ENCODE assay signal across 10 cellular contexts in genomic region chr3:42525736-42526345, GRCh38.
"Had no signal": no experiment of that assay in that cellular context is flagged by ENCODE, and none has a peak within 500 bp of the region (broad histone marks: within the 10 kb centered on the region; RNA-seq: fewer than 3 reads in every experiment).

No MANE protein-coding gene starts in this region.

- ATAC-seq: psoas muscle, sciatic nerve had no signal

- H3K4me1 ChIP-seq: psoas muscle had no signal

- DNase-seq: activated CD4-positive, CD25-positive, alpha-beta regulatory T cell treated with anti-CD3 and anti-CD28 coated beads, Interleukin-2, amount 50 U/mL, for 72 hours; aorta; cerebellar nuclear complex; foreskin fibroblast; immature natural killer cell; nephron progenitor cell; psoas muscle; T1000 had no signal

- H3K27ac Mint-ChIP-seq: immature natural killer cell had no signal

- H3K9me3 Mint-ChIP-seq: immature natural killer cell, nephron progenitor cell had no signal

- H3K4me3 Mint-ChIP-seq: immature natural killer cell, nephron progenitor cell had no signal

- H3K36me3 ChIP-seq: thoracic aorta had no signal

- H3K4me3 ChIP-seq: psoas muscle, thoracic aorta had no signal

- H3K9me3 ChIP-seq: psoas muscle, thoracic aorta had no signal

- H3K36me3 Mint-ChIP-seq: immature natural killer cell had no signal

- H3K27ac ChIP-seq: psoas muscle, thoracic aorta had no signal
